Comparison of ENCODE assay signal across 15 cellular contexts in the genomic region with DNA sequence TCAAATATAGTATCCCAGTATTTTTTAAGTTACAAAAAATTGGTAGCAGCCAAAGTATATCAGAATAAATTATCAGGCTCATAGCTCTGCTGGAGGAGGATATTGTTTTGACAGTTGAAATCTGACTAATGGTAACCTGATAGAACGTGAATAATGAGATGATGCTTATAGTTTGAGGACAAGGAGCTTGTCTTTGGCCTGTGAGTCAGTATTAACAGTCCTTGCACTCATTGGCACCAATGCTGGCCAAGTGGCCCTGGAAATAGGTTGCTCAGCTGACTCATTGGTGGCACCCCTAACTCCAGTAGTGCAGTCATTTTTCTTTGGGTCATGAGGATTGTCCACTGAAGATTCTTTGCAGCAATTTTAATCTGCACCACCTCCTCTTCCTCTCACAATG.
DNase-seq lines count a peak whose midpoint lies in the region; TF ChIP-seq lines count a peak whose summit lies in the region.
"Had no signal": no experiment of that assay in that cellular context is flagged by ENCODE, and none has a peak within 500 bp of the region (broad histone marks: within the 10 kb centered on the region; RNA-seq: fewer than 3 reads in every experiment).

No MANE protein-coding gene starts in this region.

- H3K27me3 ChIP-seq in MG63, result no peaks in the 10 kb centered on the region
- H3K27me3 ChIP-seq in spleen (replicated peaks in 1 of 7), result no peaks in the 10 kb centered on the region
- H3K27me3 ChIP-seq: BLaER1, esophagus muscularis mucosa had no signal

- TF ChIP-seq CTCF in spleen (IDR thresholded peaks at IDR 0.05 in 8 of 11, conservative IDR thresholded peaks at IDR 0.05 in 3 of 11), result no peak

- no peaks in the 10 kb centered on the region for H3K4me1 ChIP-seq in spleen
- H3K4me1 ChIP-seq: BLaER1 had no signal

- H3K9me3 ChIP-seq in MG63 (no peaks in the 10 kb centered on the region), spleen (no peaks in the 10 kb centered on the region)
- H3K9me3 ChIP-seq: BLaER1, esophagus muscularis mucosa had no signal

- H3K4me3 ChIP-seq in MG63 (no peak overlapping the region), spleen (no peak overlapping the region)
- H3K4me3 ChIP-seq: BLaER1, esophagus muscularis mucosa had no signal

- no peak overlapping the region for H3K27ac ChIP-seq in spleen
- H3K27ac ChIP-seq: BLaER1, esophagus muscularis mucosa had no signal

- 59 to 95% (median 83%) methylated on average over 1 of the region's 1 CpG for WGBS in spleen, 5 donors

- DNase-seq in Daoy (ENCODE audit: low read depth), result peak; percentile 56
- peak; percentile 81 for DNase-seq in MG63
- peak; percentile 5 for DNase-seq in dermis blood vessel endothelial cell
- peak; percentile 51 for DNase-seq in myocyte (ENCODE audit: low read depth)
- no peak for DNase-seq in head of caudate nucleus
- DNase-seq in spleen, result no peak
- no peak for DNase-seq in medulla oblongata (ENCODE audit: extremely low spot score)
- DNase-seq in NCI-H1092 treated with DMSO at 0.1 percent for 48 hours (lab: John Stamatoyannopoulos, UW), result no peak
- DNase-seq: activated B cell treated with CpG ODN at 0.5 μM for 24 hours; DND-41; right cardiac atrium; stimulated activated naive B cell treated with anti-CD40 and anti-IgM and Interleukin-4, amounts not matched to agents 10 μg/mL and 1 μg/mL and 100 μg/mL, for 72 hours; SW 1271 had no signal

- intact Hi-C loops in head of caudate nucleus (cut with DNase I) (no loop called here), spleen (cut with DNase I; ENCODE audit: low total_unique reads) (no loop called here)

- H3K36me3 ChIP-seq in MG63 (no peaks in the 10 kb centered on the region), spleen (no peaks in the 10 kb centered on the region)
- H3K36me3 ChIP-seq: BLaER1, esophagus muscularis mucosa had no signal

- TF ChIP-seq POLR2A in spleen (IDR thresholded peaks at IDR 0.05), result no peak

Comparison
In these comparisons a context has a peak if more than half of its experiments do, and no peak if none do; other contexts are left out.
1. DNase-seq: peak in Daoy (single experiment), MG63 (single experiment), dermis blood vessel endothelial cell (single experiment) and myocyte (single experiment); none in head of caudate nucleus (0 of 42), spleen (single experiment), medulla oblongata (single experiment) and NCI-H1092 treated with DMSO at 0.1 percent for 48 hours (single experiment).